Comparison of ENCODE assay signal across 31 cellular contexts in the genomic region with DNA sequence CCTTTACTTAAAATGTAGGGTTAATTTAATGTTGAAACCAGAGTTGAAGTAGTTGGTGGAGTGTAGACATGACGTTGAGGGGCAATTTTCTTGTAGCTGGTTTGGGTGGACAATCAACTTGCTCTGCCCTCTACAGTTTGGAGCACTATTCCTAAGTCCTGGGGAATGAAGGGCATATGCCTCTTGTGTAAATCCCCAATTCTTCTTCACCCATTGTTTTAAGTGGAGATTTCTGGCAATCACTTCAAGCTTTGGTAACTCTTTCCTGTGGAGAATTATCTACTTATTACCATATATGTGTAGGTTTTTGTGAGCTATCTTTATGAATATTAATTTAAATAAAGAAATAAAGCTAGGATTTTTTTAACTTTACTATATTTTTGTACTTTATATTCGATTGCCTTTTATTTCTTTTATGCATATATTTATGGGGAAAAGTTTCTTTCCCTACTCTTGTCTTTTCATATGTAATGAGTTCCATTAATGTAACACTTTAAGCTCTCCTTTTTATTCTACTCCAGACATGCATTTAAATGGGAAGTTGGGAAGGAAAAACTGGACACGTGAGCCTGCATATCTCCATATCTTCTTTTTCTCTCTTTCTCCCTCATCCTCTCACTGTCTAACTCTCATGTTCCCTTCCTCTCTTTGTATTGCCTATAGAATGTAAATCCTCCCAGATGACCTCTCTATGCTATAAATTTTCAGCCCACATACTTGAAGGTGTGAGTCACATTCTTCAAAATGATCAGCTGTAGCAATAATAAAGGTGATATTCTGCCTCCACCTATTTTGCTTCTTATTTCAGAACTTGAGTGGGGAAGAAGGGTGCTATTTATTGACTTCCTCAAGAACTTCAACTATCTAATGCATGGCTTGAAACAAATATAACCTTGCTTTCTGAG.
DNase-seq lines count a peak whose midpoint lies in the region; ATAC-seq and TF ChIP-seq lines count a peak whose summit lies in the region.
"Had no signal": no experiment of that assay in that cellular context is flagged by ENCODE, and none has a peak within 500 bp of the region (broad histone marks: within the 10 kb centered on the region; RNA-seq: fewer than 3 reads in every experiment).

No MANE protein-coding gene starts in this region.

- no peaks in the 10 kb centered on the region for H3K27me3 ChIP-seq in Panc1 (ENCODE audit: control insufficient read depth, insufficient read depth, low read length)
- H3K27me3 ChIP-seq in foreskin keratinocyte: no peaks in the 10 kb centered on the region
- H3K27me3 ChIP-seq: BLaER1 treated with 17β-estradiol and CSF1 and Interleukin-3, amounts not matched to agents 10 nM and 100 nM; colonic mucosa; MG63; suprapubic skin had no signal

- H3K27ac Mint-ChIP-seq in HFFc6: no peak overlapping the region
- H3K27ac Mint-ChIP-seq in activated CD8-positive, alpha-beta T cell treated with anti-CD3 and anti-CD28 coated beads for 36 hours: no peak overlapping the region
- H3K27ac Mint-ChIP-seq: activated CD4-positive, alpha-beta T cell treated with anti-CD3 and anti-CD28 coated beads for 36 hours; activated CD8-positive, alpha-beta T cell treated with anti-CD3 and anti-CD28 coated beads, Interleukin-2, amount 10 ng/mL, durations not matched to agents 7 days and 5 days; activated naive CD4-positive, alpha-beta T cell treated with anti-CD3 and anti-CD28 coated beads, Interleukin-2, amount 50 U/mL, for 24 hours; activated T-helper 17 cell treated with anti-CD3 and anti-CD28 coated beads, Interleukin-2, amount 50 U/mL, for 72 hours; memory B cell had no signal

- POLR2A ChIA-PET in Panc1 (lab: Charles Lee): interaction anchor here (0.7 kb wide), 1 partner anchor 202 kb away, joined by 3 read pairs; no protein-coding TSS in a partner anchor
- POLR2A ChIA-PET in activated CD8-positive, alpha-beta T cell treated with anti-CD3 and anti-CD28 coated beads for 36 hours (lab: Charles Lee): no interaction called here

- H3K4me3 ChIP-seq in Panc1 (ENCODE audit: low read depth in 2 of 2, low read length in 2 of 2): no peak overlapping the region
- H3K4me3 ChIP-seq: BLaER1 treated with 17β-estradiol and CSF1 and Interleukin-3, amounts not matched to agents 10 nM and 100 nM; colonic mucosa; MG63; suprapubic skin had no signal

- CTCF ChIA-PET in Panc1 (lab: Charles Lee): no interaction called here
- CTCF ChIA-PET in activated CD8-positive, alpha-beta T cell treated with anti-CD3 and anti-CD28 coated beads for 36 hours (lab: Charles Lee): no interaction called here

- in situ Hi-C loops in Panc1 (cut with HindIII; ENCODE audit: low pct_unique_long_range_greater_than_20kb, low sequenced_read_pairs): no loop called here

- DNase-seq in EL (peak; percentile 26), HFFc6 (no peak), Panc1 (ENCODE audit: low read depth, low spot score) (no peak), foreskin keratinocyte (peak; percentile 28 to 57), HK-2 (ENCODE audit: unreplicated experiment) (no peak)
- no peak for DNase-seq in activated CD8-positive, alpha-beta T cell treated with anti-CD3 and anti-CD28 coated beads for 36 hours
- DNase-seq: activated CD4-positive, alpha-beta T cell treated with anti-CD3 and anti-CD28 coated beads for 36 hours; activated CD8-positive, alpha-beta T cell treated with anti-CD3 and anti-CD28 coated beads, Interleukin-2, amount 10 ng/mL, durations not matched to agents 7 days and 5 days; amygdala; Caco-2; colonic mucosa; effector CD8-positive, alpha-beta T cell; H7; MG63; NCI-H1105 treated with DMSO at 0.1 percent for 48 hours; NCI-H1930; NCI-H526; OCI-M1; Right ventricle myocardium superior; stimulated activated CD4-positive, alpha-beta T cell treated with anti-CD3 and anti-CD28 coated beads, Interleukin-1b, Interleukin-23, amount 100 ng/mL, for 48 hours; stimulated activated naive CD4-positive, alpha-beta T cell treated with Interleukin-2 at 50 U/mL for 16 hours; T-helper 9 cell had no signal

- 0 out of 2 replicates have a peak overlapping the region, but pooled peaks have one; percentile 3 for H3K4me3 Mint-ChIP-seq in HFFc6
- H3K4me3 Mint-ChIP-seq in activated CD8-positive, alpha-beta T cell treated with anti-CD3 and anti-CD28 coated beads for 36 hours: no peak overlapping the region
- H3K4me3 Mint-ChIP-seq: activated CD4-positive, alpha-beta T cell treated with anti-CD3 and anti-CD28 coated beads for 36 hours; activated CD8-positive, alpha-beta T cell treated with anti-CD3 and anti-CD28 coated beads, Interleukin-2, amount 10 ng/mL, durations not matched to agents 7 days and 5 days; activated naive CD4-positive, alpha-beta T cell treated with anti-CD3 and anti-CD28 coated beads, Interleukin-2, amount 50 U/mL, for 24 hours; activated T-helper 17 cell treated with anti-CD3 and anti-CD28 coated beads, Interleukin-2, amount 50 U/mL, for 72 hours; memory B cell; neural crest cell had no signal

- H3K9me3 Mint-ChIP-seq in HFFc6: no peaks in the 10 kb centered on the region
- H3K9me3 Mint-ChIP-seq in activated CD8-positive, alpha-beta T cell treated with anti-CD3 and anti-CD28 coated beads for 36 hours: peaks cover 9% of the 10 kb centered on the region
- H3K9me3 Mint-ChIP-seq: activated naive CD4-positive, alpha-beta T cell treated with anti-CD3 and anti-CD28 coated beads, Interleukin-2, amount 50 U/mL, for 24 hours had no signal

- peaks cover 96% of the 10 kb centered on the region for H3K4me1 Mint-ChIP-seq in HFFc6 (ENCODE audit: low read depth)
- peaks cover 66% of the 10 kb centered on the region for H3K4me1 Mint-ChIP-seq in activated CD8-positive, alpha-beta T cell treated with anti-CD3 and anti-CD28 coated beads for 36 hours (ENCODE audit: low read depth)

- no peaks in the 10 kb centered on the region for H3K27me3 Mint-ChIP-seq in HFFc6 (ENCODE audit: insufficient read depth)
- no peaks in the 10 kb centered on the region for H3K27me3 Mint-ChIP-seq in activated CD8-positive, alpha-beta T cell treated with anti-CD3 and anti-CD28 coated beads for 36 hours
- H3K27me3 Mint-ChIP-seq: activated CD4-positive, alpha-beta T cell treated with anti-CD3 and anti-CD28 coated beads for 36 hours; activated naive CD4-positive, alpha-beta T cell treated with anti-CD3 and anti-CD28 coated beads, Interleukin-2, amount 50 U/mL, for 24 hours; activated T-helper 17 cell treated with anti-CD3 and anti-CD28 coated beads, Interleukin-2, amount 50 U/mL, for 72 hours had no signal

- TF ChIP-seq CTCF in HFFc6 (IDR thresholded peaks at IDR 0.05) (no peak), Panc1 (IDR thresholded peaks at IDR 0.05) (no peak), foreskin keratinocyte (conservative IDR thresholded peaks at IDR 0.05) (no peak)
- TF ChIP-seq CTCF in activated CD8-positive, alpha-beta T cell treated with anti-CD3 and anti-CD28 coated beads for 36 hours (IDR thresholded peaks at IDR 0.05): no peak

- no peak for ATAC-seq in Panc1
- ATAC-seq in foreskin keratinocyte: peak; percentile 55
- ATAC-seq in activated CD8-positive, alpha-beta T cell treated with anti-CD3 and anti-CD28 coated beads for 36 hours: no peak
- no peak for ATAC-seq in HG02763 (IDR thresholded peaks at IDR 0.05; ENCODE audit: unreplicated experiment)
- no peak for ATAC-seq in GM18519 (IDR thresholded peaks at IDR 0.05; ENCODE audit: low FRiP score, unreplicated experiment)
- ATAC-seq: activated CD4-positive, alpha-beta T cell treated with anti-CD3 and anti-CD28 coated beads for 36 hours; activated CD8-positive, alpha-beta T cell treated with anti-CD3 and anti-CD28 coated beads, Interleukin-2, amount 10 ng/mL, durations not matched to agents 7 days and 5 days; activated T-helper 17 cell treated with anti-CD3 and anti-CD28 coated beads, Interleukin-2, amount 50 U/mL, for 72 hours had no signal

- H3K27ac ChIP-seq in Panc1 (ENCODE audit: low read length): peak overlapping the region; percentile 48; the same call in 1 of the 2 replicates
- no peak overlapping the region for H3K27ac ChIP-seq in foreskin keratinocyte
- H3K27ac ChIP-seq: BLaER1 treated with 17β-estradiol and CSF1 and Interleukin-3, amounts not matched to agents 10 nM and 100 nM; colonic mucosa; suprapubic skin; VCaP had no signal

- H3K36me3 ChIP-seq in Panc1 (ENCODE audit: control insufficient read depth, insufficient read depth, low read length): no peaks in the 10 kb centered on the region
- H3K36me3 ChIP-seq: colonic mucosa, suprapubic skin had no signal

- intact Hi-C loops in Panc1 (cut with micrococcal nuclease; ENCODE audit: unreplicated experiment): no loop called here
- intact Hi-C loops in activated CD8-positive, alpha-beta T cell treated with anti-CD3 and anti-CD28 coated beads for 36 hours (cut with micrococcal nuclease): no loop called here

- BruUV-seq in Panc1 (replicated peaks; lab: Mats Ljungman, UMichigan): no TSS peak

- H3K4me1 ChIP-seq in Panc1 (ENCODE audit: control insufficient read depth, insufficient read depth, low read length) (peaks cover 21% of the 10 kb centered on the region; the same call in 1 of the 2 replicates), foreskin keratinocyte (peaks cover 34% of the 10 kb centered on the region)
- H3K4me1 ChIP-seq: colonic mucosa, suprapubic skin had no signal

- peaks cover 33% of the 10 kb centered on the region for H3K36me3 Mint-ChIP-seq in HFFc6 (ENCODE audit: low read depth)
- peaks cover 32% of the 10 kb centered on the region for H3K36me3 Mint-ChIP-seq in activated CD8-positive, alpha-beta T cell treated with anti-CD3 and anti-CD28 coated beads for 36 hours (ENCODE audit: low read depth)
- H3K36me3 Mint-ChIP-seq: memory B cell had no signal

- no peaks in the 10 kb centered on the region for H3K9me3 ChIP-seq in Panc1 (ENCODE audit: control insufficient read depth, insufficient read depth, low read depth, low read length)
- H3K9me3 ChIP-seq: Caco-2, colonic mucosa, suprapubic skin had no signal

Comparison
In these comparisons a context has a peak if more than half of its experiments do, and no peak if none do; other contexts are left out.
1. DNase-seq: peak in EL (single experiment) and foreskin keratinocyte (2 of 2); none in HFFc6 (single experiment), Panc1 (single experiment), activated CD8-positive, alpha-beta T cell treated with anti-CD3 and anti-CD28 coated beads for 36 hours (single experiment) and HK-2 (single experiment).